In the genomic region with DNA sequence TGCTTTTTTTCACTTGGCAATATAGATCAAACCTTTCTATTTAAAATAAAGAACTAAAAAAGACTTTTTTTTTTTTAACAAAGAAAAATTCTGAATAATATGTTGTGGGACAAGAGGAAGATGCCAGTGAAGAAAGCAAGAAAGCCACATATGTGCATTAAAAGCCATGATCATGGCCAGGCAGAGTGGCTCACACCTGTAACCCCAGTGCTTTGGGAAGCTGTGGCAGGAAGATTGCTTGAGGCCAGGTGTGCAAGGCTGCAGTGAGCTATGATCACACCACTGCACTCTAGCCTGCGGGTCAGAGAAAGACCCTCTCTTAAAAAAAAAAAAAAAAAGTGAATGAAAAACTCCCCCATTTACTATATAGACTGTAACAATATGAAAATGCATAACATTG, we compare ENCODE assay signal across 26 cellular contexts. TPM values are rescaled to one million over a fixed set of nuclear protein-coding genes. Genes with fewer than 3 reads are reported as not detected.
DNase-seq lines count a peak whose midpoint lies in the region; ATAC-seq and TF ChIP-seq lines count a peak whose summit lies in the region.
"Had no signal": no experiment of that assay in that cellular context is flagged by ENCODE, and none has a peak within 500 bp of the region (broad histone marks: within the 10 kb centered on the region; RNA-seq: fewer than 3 reads in every experiment).

No MANE protein-coding gene starts in this region.

- peak overlapping the region; percentile 34 for H3K27ac ChIP-seq in epithelial cell of prostate
- H3K27ac ChIP-seq in transverse colon: peak overlapping the region; percentile 7 to 78 (median 53)
- H3K27ac ChIP-seq: 22Rv1, C4-2B, KMS-11, SJCRH30 had no signal

- no peaks in the 10 kb centered on the region for H3K36me3 ChIP-seq in transverse colon
- H3K36me3 ChIP-seq: Peyer's patch, SJCRH30 had no signal

- no peaks in the 10 kb centered on the region for H3K36me3 Mint-ChIP-seq in activated T-cell treated with anti-CD3 and anti-CD28 coated beads, Interleukin-2, amount 50 U/mL, for 72 hours (ENCODE audit: insufficient read depth in 2 of 2)
- H3K36me3 Mint-ChIP-seq in T-helper 17 cell (ENCODE audit: low read depth): no peaks in the 10 kb centered on the region

- no peak overlapping the region for H3K4me3 ChIP-seq in transverse colon
- H3K4me3 ChIP-seq: GM12878, HAP-1, Peyer's patch, SJCRH30 had no signal

- TF ChIP-seq POLR2A in transverse colon (IDR thresholded peaks at IDR 0.05): no peak

- 22 to 62% methylated on average over 1 of the region's 1 CpG for WGBS in transverse colon (ENCODE audit: low coverage in 1 of 2), 2 donors

- TF ChIP-seq EP300 in transverse colon (IDR thresholded peaks at IDR 0.05; ENCODE audit: low read depth): no peak

- H3K27me3 ChIP-seq in transverse colon: no peaks in the 10 kb centered on the region
- H3K27me3 ChIP-seq: Peyer's patch, SJCRH30 had no signal

- no peak for DNase-seq in activated T-cell treated with anti-CD3 and anti-CD28 coated beads, Interleukin-2, amount 50 U/mL, for 72 hours
- no peak for DNase-seq in activated T-cell treated with anti-CD3 and anti-CD28 coated beads, Interleukin-2, amount 50 U/mL, for 48 hours
- DNase-seq in T-helper 17 cell (no peak), epithelial cell of prostate (ENCODE audit: low read depth, low spot score) (no peak), transverse colon (no peak), G401 (ENCODE audit: low spot score) (no peak)
- DNase-seq in activated CD4-positive, alpha-beta T cell treated with anti-CD3 and anti-CD28 coated beads for 4 hours: no peak
- DNase-seq: DMS53, GDM1, GOT3, NCI-H1092, NCI-H1417 treated with DMSO at 0.1 percent for 48 hours, NCI-H1694 treated with DMSO at 0.1 percent for 48 hours, NCI-H2081, NCI-H2227 treated with DMSO at 0.1 percent for 48 hours, NCI-H69, Peyer's patch, SJCRH30 had no signal

- in situ Hi-C loops in transverse colon (cut with MboI; ENCODE audit: low pct_ligation_motif_present in 1 of 4, low pct_unique_long_range_greater_than_20kb in 1 of 4, low sequenced_read_pairs in 3 of 4) (no loop called here), G401 (cut with HindIII; ENCODE audit: low sequenced_read_pairs) (no loop called here)

- H3K9me3 ChIP-seq in T-helper 17 cell (ENCODE audit: control insufficient read depth, low read length, poor library complexity, severe bottlenecking) (no peaks in the 10 kb centered on the region), transverse colon (no peaks in the 10 kb centered on the region)
- H3K9me3 ChIP-seq: Peyer's patch, SJCRH30 had no signal

- H3K4me1 Mint-ChIP-seq in activated T-cell treated with anti-CD3 and anti-CD28 coated beads, Interleukin-2, amount 50 U/mL, for 72 hours (ENCODE audit: low read depth): no peaks in the 10 kb centered on the region
- H3K4me1 Mint-ChIP-seq in T-helper 17 cell: peaks cover 12% of the 10 kb centered on the region
- H3K4me1 Mint-ChIP-seq: B cell had no signal

- H3K27ac Mint-ChIP-seq in activated T-cell treated with anti-CD3 and anti-CD28 coated beads, Interleukin-2, amount 50 U/mL, for 72 hours: peak overlapping the region; percentile 91
- peak overlapping the region; percentile 89 for H3K27ac Mint-ChIP-seq in T-helper 17 cell
- H3K27ac Mint-ChIP-seq: B cell had no signal

- no peaks in the 10 kb centered on the region for H3K27me3 Mint-ChIP-seq in activated T-cell treated with anti-CD3 and anti-CD28 coated beads, Interleukin-2, amount 50 U/mL, for 72 hours (ENCODE audit: low read depth)
- no peaks in the 10 kb centered on the region for H3K27me3 Mint-ChIP-seq in T-helper 17 cell

- H3K9me3 Mint-ChIP-seq in activated T-cell treated with anti-CD3 and anti-CD28 coated beads, Interleukin-2, amount 50 U/mL, for 72 hours: no peaks in the 10 kb centered on the region

- peaks cover 0 to 35% (median 11%) of the 10 kb centered on the region in 4 donors for H3K4me1 ChIP-seq in transverse colon
- H3K4me1 ChIP-seq: HAP-1, SJCRH30 had no signal

- ATAC-seq in activated T-cell treated with anti-CD3 and anti-CD28 coated beads, Interleukin-2, amount 50 U/mL, for 72 hours (replicated peaks in 1 of 2): no peak
- no peak for ATAC-seq in T-helper 17 cell
- ATAC-seq in GM18511 (IDR thresholded peaks at IDR 0.05; ENCODE audit: unreplicated experiment): no peak
- ATAC-seq: GM12878 had no signal

- TF ChIP-seq CTCF in transverse colon (IDR thresholded peaks at IDR 0.05): no peak

- intact Hi-C loops in transverse colon (cut with DNase I; ENCODE audit: low total_unique reads): no loop called here

- H3K4me3 Mint-ChIP-seq in activated T-cell treated with anti-CD3 and anti-CD28 coated beads, Interleukin-2, amount 50 U/mL, for 72 hours: peak overlapping the region in 1 of 2 donors; percentile 58
- H3K4me3 Mint-ChIP-seq in T-helper 17 cell: no peak overlapping the region
- H3K4me3 Mint-ChIP-seq: B cell had no signal

RNA-seq across cellular contexts. Expression of a gene that starts 23.9 kb away (rescaled TPM):
- under 1 TPM; 0.24 to 0.90 TPM for total RNA-seq in activated T-cell treated with anti-CD3 and anti-CD28 coated beads, Interleukin-2, amount 50 U/mL, for 72 hours
- total RNA-seq in T-helper 17 cell: 1 to 10 TPM; 1.3 to 1.6 TPM
- total RNA-seq in transverse colon: 10 to 100 TPM in 1 of 4 donors, 1 to 10 TPM in 2, not detected in 1; 2.5 to 29.9 (median 2.7) TPM
- total RNA-seq in G401 (2014; rRNA removed; shearing (Covaris generic)): not detected in 2 replicates
- total RNA-seq: B cell, GM12878, OCI-LY7, SJCRH30 had no signal
